ENCODE assay signal across 9 cellular contexts in genomic region chr3:47782538-47783308, GRCh38. TPM values are rescaled to one million over a fixed set of nuclear protein-coding genes. Genes with fewer than 3 reads are reported as not detected.
DNase-seq lines count a peak whose midpoint lies in the region; ATAC-seq, FAIRE-seq and TF ChIP-seq lines count a peak whose summit lies in the region.
"Had no signal": no experiment of that assay in that cellular context is flagged by ENCODE, and none has a peak within 500 bp of the region (broad histone marks: within the 10 kb centered on the region; RNA-seq: fewer than 3 reads in every experiment).

No MANE protein-coding gene starts in this region.

- 56 to 57% methylated on average over 19 of the region's 19 CpGs for WGBS in testis, 2 donors

- no peak for DNase-seq in activated naive CD4-positive, alpha-beta T cell treated with anti-CD3 and anti-CD28 coated beads, Interleukin-2, amount 10 ng/mL, durations not matched to agents 7 days and 5 days
- DNase-seq in activated naive CD4-positive, alpha-beta T cell (lab: John Stamatoyannopoulos, UW): no peak
- no peak for DNase-seq in activated CD8-positive, alpha-beta T cell treated with anti-CD3 and anti-CD28 coated beads, Interleukin-2, amount 10 ng/mL, durations not matched to agents 7 days and 5 days
- DNase-seq in kidney (no peak), testis (no peak), OCI-M1 (lab: John Stamatoyannopoulos, UW) (no peak), DMS153 (lab: John Stamatoyannopoulos, UW) (no peak)
- DNase-seq in activated CD4-positive, alpha-beta T cell treated with anti-CD3 and anti-CD28 coated beads for 4 hours: no peak

- CTCF ChIA-PET in activated naive CD4-positive, alpha-beta T cell treated with anti-CD3 and anti-CD28 coated beads, Interleukin-2, amount 10 ng/mL, durations not matched to agents 7 days and 5 days (lab: Charles Lee): interaction anchor here (1.3 kb wide), 1 partner anchor 362 kb away, joined by 3 read pairs; no protein-coding TSS in a partner anchor
- CTCF ChIA-PET in activated CD8-positive, alpha-beta T cell treated with anti-CD3 and anti-CD28 coated beads, Interleukin-2, amount 10 ng/mL, durations not matched to agents 7 days and 5 days (lab: Charles Lee): interaction anchor here (1.0 kb wide), 1 partner anchor 361 kb away, joined by 3 read pairs; no protein-coding TSS in a partner anchor

- POLR2A ChIA-PET in activated CD8-positive, alpha-beta T cell treated with anti-CD3 and anti-CD28 coated beads, Interleukin-2, amount 10 ng/mL, durations not matched to agents 7 days and 5 days (lab: Charles Lee): interaction anchor here (1.5 kb wide), 1 partner anchor 307 kb away, joined by 3 read pairs; the partner anchor contains the start of gene SCAP

- peak overlapping the region; percentile 97 for H3K4me3 Mint-ChIP-seq in activated naive CD4-positive, alpha-beta T cell treated with anti-CD3 and anti-CD28 coated beads, Interleukin-2, amount 10 ng/mL, durations not matched to agents 7 days and 5 days
- H3K4me3 Mint-ChIP-seq in activated CD8-positive, alpha-beta T cell treated with anti-CD3 and anti-CD28 coated beads, Interleukin-2, amount 10 ng/mL, durations not matched to agents 7 days and 5 days: peak overlapping the region; percentile 94

- no peaks in the 10 kb centered on the region for H3K36me3 ChIP-seq in kidney (ENCODE audit: control insufficient read depth in 1 of 2, insufficient read depth in 2 of 2, low read length in 2 of 2)
- H3K36me3 ChIP-seq in testis (ENCODE audit: low read depth, missing control alignments): no peaks in the 10 kb centered on the region

- no peaks in the 10 kb centered on the region for H3K27me3 ChIP-seq in testis

- ATAC-seq in activated CD8-positive, alpha-beta T cell treated with anti-CD3 and anti-CD28 coated beads, Interleukin-2, amount 10 ng/mL, durations not matched to agents 7 days and 5 days: no peak

- peak overlapping the region; percentile 71 to 87 for H3K9ac ChIP-seq in kidney (ENCODE audit: low read length in 2 of 2)

- H3K4me3 ChIP-seq in kidney (ENCODE audit: low read length in 2 of 2): peak overlapping the region; percentile 84 to 90
- H3K4me3 ChIP-seq in testis: peak overlapping the region; percentile 81

- peaks cover 6% of the 10 kb centered on the region for H3K36me3 Mint-ChIP-seq in activated naive CD4-positive, alpha-beta T cell treated with anti-CD3 and anti-CD28 coated beads, Interleukin-2, amount 10 ng/mL, durations not matched to agents 7 days and 5 days
- H3K36me3 Mint-ChIP-seq in activated CD8-positive, alpha-beta T cell treated with anti-CD3 and anti-CD28 coated beads, Interleukin-2, amount 10 ng/mL, durations not matched to agents 7 days and 5 days (ENCODE audit: low read depth): peaks cover 5% of the 10 kb centered on the region

- intact Hi-C loops in kidney (cut with DNase I): loop anchor here (10.0 kb wide), 1 partner anchor 258 kb away; no protein-coding TSS in a partner anchor
- intact Hi-C loops in testis (cut with DNase I; ENCODE audit: low total_unique reads): no loop called here

- peak overlapping the region; percentile 99 for H3K27ac Mint-ChIP-seq in activated naive CD4-positive, alpha-beta T cell treated with anti-CD3 and anti-CD28 coated beads, Interleukin-2, amount 10 ng/mL, durations not matched to agents 7 days and 5 days
- peak overlapping the region; percentile 99 for H3K27ac Mint-ChIP-seq in activated CD8-positive, alpha-beta T cell treated with anti-CD3 and anti-CD28 coated beads, Interleukin-2, amount 10 ng/mL, durations not matched to agents 7 days and 5 days

- H3K27ac ChIP-seq in kidney (ENCODE audit: low read depth in 2 of 2, low read length in 2 of 2): peak overlapping the region; percentile 95 to 97
- H3K27ac ChIP-seq in testis: peak overlapping the region; percentile 89 to 95

- TF ChIP-seq CTCF in kidney (IDR thresholded peaks at IDR 0.05; ENCODE audit: borderline replicate concordance, extremely low read depth, insufficient read depth) (no peak), testis (IDR thresholded peaks at IDR 0.05) (no peak)

- H3K4me1 ChIP-seq in kidney (ENCODE audit: control insufficient read depth in 1 of 2, insufficient read depth in 1 of 2, low read depth in 1 of 2, low read length in 2 of 2): no peaks in the 10 kb centered on the region
- H3K4me1 ChIP-seq in testis: peaks cover 8% of the 10 kb centered on the region

- H3K27me3 Mint-ChIP-seq in activated naive CD4-positive, alpha-beta T cell treated with anti-CD3 and anti-CD28 coated beads, Interleukin-2, amount 10 ng/mL, durations not matched to agents 7 days and 5 days: peaks cover 15% of the 10 kb centered on the region
- no peaks in the 10 kb centered on the region for H3K27me3 Mint-ChIP-seq in activated CD8-positive, alpha-beta T cell treated with anti-CD3 and anti-CD28 coated beads, Interleukin-2, amount 10 ng/mL, durations not matched to agents 7 days and 5 days (ENCODE audit: low read depth)

- no peaks in the 10 kb centered on the region for H3K9me3 Mint-ChIP-seq in activated naive CD4-positive, alpha-beta T cell treated with anti-CD3 and anti-CD28 coated beads, Interleukin-2, amount 10 ng/mL, durations not matched to agents 7 days and 5 days
- H3K9me3 Mint-ChIP-seq in activated CD8-positive, alpha-beta T cell treated with anti-CD3 and anti-CD28 coated beads, Interleukin-2, amount 10 ng/mL, durations not matched to agents 7 days and 5 days (ENCODE audit: insufficient read depth): no peaks in the 10 kb centered on the region

- H3K9me3 ChIP-seq in kidney (ENCODE audit: control insufficient read depth in 1 of 2, low read length in 2 of 2) (no peaks in the 10 kb centered on the region), testis (no peaks in the 10 kb centered on the region)

- FAIRE-seq in kidney (lab: Jason Lieb, UNC): no peak
- FAIRE-seq: islet of Langerhans had no signal

- no peak for TF ChIP-seq POLR2A in testis (IDR thresholded peaks at IDR 0.05)

- H3K4me1 Mint-ChIP-seq in activated naive CD4-positive, alpha-beta T cell treated with anti-CD3 and anti-CD28 coated beads, Interleukin-2, amount 10 ng/mL, durations not matched to agents 7 days and 5 days: peaks cover 32% of the 10 kb centered on the region
- H3K4me1 Mint-ChIP-seq in activated CD8-positive, alpha-beta T cell treated with anti-CD3 and anti-CD28 coated beads, Interleukin-2, amount 10 ng/mL, durations not matched to agents 7 days and 5 days (ENCODE audit: low read depth): peaks cover 21% of the 10 kb centered on the region

RNA-seq across cellular contexts. Expression of gene SMARCC1, which starts 1.0 kb away (rescaled TPM):
- 10 to 100 TPM; 76.4 to 98.1 TPM for total RNA-seq in activated CD8-positive, alpha-beta T cell treated with anti-CD3 and anti-CD28 coated beads, Interleukin-2, amount 10 ng/mL, durations not matched to agents 7 days and 5 days
- total RNA-seq in kidney: 80.4 TPM
- 11.6 TPM for polyA plus RNA-seq in kidney (ENCODE audit: insufficient read depth, low read depth, low replicate concordance)
- 10 to 100 TPM; 64.4 to 80.1 TPM for total RNA-seq in testis
- 48.1 TPM for polyA plus RNA-seq in testis (ENCODE audit: insufficient read depth, low read depth, low replicate concordance)

RNA-seq across cellular contexts. Expression of gene DHX30, which starts 20.2 kb away (rescaled TPM):
- total RNA-seq in activated CD8-positive, alpha-beta T cell treated with anti-CD3 and anti-CD28 coated beads, Interleukin-2, amount 10 ng/mL, durations not matched to agents 7 days and 5 days: 10 to 100 TPM; 72.8 to 75.7 TPM
- total RNA-seq in kidney (59.7 TPM), testis (100 to 1,000 TPM; 178 to 187 TPM)
- polyA plus RNA-seq in kidney (ENCODE audit: insufficient read depth, low read depth, low replicate concordance) (37.8 TPM), testis (ENCODE audit: insufficient read depth, low read depth, low replicate concordance) (216 TPM)
